10 cellular contexts compared by ENCODE assay signal in genomic region chr12:12531194-12531593, GRCh38. TPM values are rescaled to one million over a fixed set of nuclear protein-coding genes. Genes with fewer than 3 reads are reported as not detected.
DNase-seq lines count a peak whose midpoint lies in the region; ATAC-seq and TF ChIP-seq lines count a peak whose summit lies in the region.
"Had no signal": no experiment of that assay in that cellular context is flagged by ENCODE, and none has a peak within 500 bp of the region (broad histone marks: within the 10 kb centered on the region; RNA-seq: fewer than 3 reads in every experiment).

No MANE protein-coding gene starts in this region.

- H2AFZ ChIP-seq in SK-N-SH (ENCODE audit: low read depth) = no peak overlapping the region

- H4K20me1 ChIP-seq in SK-N-SH (ENCODE audit: insufficient read depth) = no peaks in the 10 kb centered on the region; the same call in 1 of the 2 replicates

- H3K27me3 ChIP-seq in CD4-positive, CD25-positive, alpha-beta regulatory T cell (ENCODE audit: control insufficient read depth, insufficient read depth, low read length) = no peaks in the 10 kb centered on the region
- H3K27me3 ChIP-seq in SK-N-SH (ENCODE audit: insufficient read depth) = no peaks in the 10 kb centered on the region
- H3K27me3 ChIP-seq in psoas muscle (ENCODE audit: insufficient read depth in 3 of 3, low read length in 2 of 3) = no peaks in the 10 kb centered on the region
- no peaks in the 10 kb centered on the region for H3K27me3 ChIP-seq in MG63

- peaks cover 55 to 82% (median 69%) of the 10 kb centered on the region in 4 donors for H3K4me1 Mint-ChIP-seq in CD4-positive, CD25-positive, alpha-beta regulatory T cell

- peak overlapping the region in 1 of 3 donors; percentile 38 for H3K27ac Mint-ChIP-seq in CD4-positive, CD25-positive, alpha-beta regulatory T cell
- H3K27ac Mint-ChIP-seq: CD14-positive monocyte had no signal

- peaks cover 63% of the 10 kb centered on the region for H3K4me1 ChIP-seq in CD4-positive, CD25-positive, alpha-beta regulatory T cell (ENCODE audit: control insufficient read depth, insufficient read depth, low read length, poor library complexity, severe bottlenecking)
- H3K4me1 ChIP-seq in SK-N-SH (ENCODE audit: control insufficient read depth in 1 of 2, insufficient read depth in 2 of 2, low read depth in 1 of 2, low read length in 1 of 2) (peaks cover 9 to 31% of the 10 kb centered on the region in 2 experiments; a peak in 3 of 4 replicates), psoas muscle (peaks cover 64% of the 10 kb centered on the region)

- peaks cover 96% of the 10 kb centered on the region for H3K79me2 ChIP-seq in SK-N-SH (ENCODE audit: insufficient read depth)

- no peak for TF ChIP-seq CTCF in SK-N-SH (IDR thresholded peaks at IDR 0.05)
- TF ChIP-seq CTCF in fibroblast of villous mesenchyme (IDR thresholded peaks at IDR 0.05; ENCODE audit: insufficient read depth, low read depth, low read length) = no peak
- no peak for TF ChIP-seq CTCF in psoas muscle (IDR thresholded peaks at IDR 0.05)

- intact Hi-C loops in psoas muscle (cut with DNase I) = no loop called here

- CTCF ChIA-PET in SK-N-SH (lab: Yijun Ruan, JAX) = no interaction called here

- H3K9me3 ChIP-seq in CD4-positive, CD25-positive, alpha-beta regulatory T cell (ENCODE audit: control insufficient read depth in 2 of 2, low read length in 2 of 2) = no peaks in the 10 kb centered on the region
- no peaks in the 10 kb centered on the region for H3K9me3 ChIP-seq in SK-N-SH
- H3K9me3 ChIP-seq in psoas muscle = no peaks in the 10 kb centered on the region
- H3K9me3 ChIP-seq in MG63 = no peaks in the 10 kb centered on the region

- H3K9ac ChIP-seq in SK-N-SH = no peak overlapping the region

- H3K4me3 Mint-ChIP-seq in CD4-positive, CD25-positive, alpha-beta regulatory T cell = no peak overlapping the region
- H3K4me3 Mint-ChIP-seq: CD14-positive monocyte had no signal

- peak overlapping the region; percentile 10; the same call in 1 of the 2 replicates for H3K4me2 ChIP-seq in SK-N-SH

- POLR2A ChIA-PET in SK-N-SH (lab: Yijun Ruan, JAX) = no interaction called here

- DNase-seq in CD4-positive, CD25-positive, alpha-beta regulatory T cell = no peak
- DNase-seq in SK-N-SH (no peak), fibroblast of villous mesenchyme (ENCODE audit: low read depth) (peak; percentile 45), psoas muscle (no peak), MG63 (no peak), dermis blood vessel endothelial cell (no peak)
- DNase-seq: DMS53 had no signal

- peak overlapping the region; percentile 48 for H3K27ac ChIP-seq in CD4-positive, CD25-positive, alpha-beta regulatory T cell (ENCODE audit: insufficient read depth, low read length, poor library complexity, severe bottlenecking)
- H3K27ac ChIP-seq in SK-N-SH (ENCODE audit: low read depth in 2 of 2, low read length in 1 of 2) (peak overlapping the region in 1 of 2 experiments; percentile 77; a peak in 2 of 4 replicates), psoas muscle (peak overlapping the region; percentile 33)

- TF ChIP-seq RAD21 in SK-N-SH (IDR thresholded peaks at IDR 0.05; ENCODE audit: low read length) = no peak

- H3K36me3 Mint-ChIP-seq in CD4-positive, CD25-positive, alpha-beta regulatory T cell = peaks cover 22% of the 10 kb centered on the region
- H3K36me3 Mint-ChIP-seq: CD14-positive monocyte had no signal

- ATAC-seq in CD4-positive, CD25-positive, alpha-beta regulatory T cell (ENCODE audit: low read depth in 2 of 2) = no peak
- ATAC-seq in psoas muscle (no peak), GM18907 (IDR thresholded peaks at IDR 0.05; ENCODE audit: unreplicated experiment) (no peak)
- ATAC-seq: HCT116 had no signal

- peaks cover 0 to 5% (median 0%) of the 10 kb centered on the region in 7 donors for H3K9me3 Mint-ChIP-seq in CD4-positive, CD25-positive, alpha-beta regulatory T cell

- no peak for TF ChIP-seq EP300 in SK-N-SH (IDR thresholded peaks at IDR 0.05; ENCODE audit: borderline replicate concordance in 1 of 2, low read depth in 1 of 2, low read length in 1 of 2)

- H3K27me3 Mint-ChIP-seq in CD4-positive, CD25-positive, alpha-beta regulatory T cell = no peaks in the 10 kb centered on the region

- peaks cover 14% of the 10 kb centered on the region for H3F3A ChIP-seq in SK-N-SH (replicated peaks; ENCODE audit: insufficient read depth)

- 60% methylated on average over 2 of the region's 2 CpGs for WGBS in SK-N-SH (ENCODE audit: low lambda C conversion rate)
- WGBS in psoas muscle, 3 donors = 84 to 93% (median 88%) methylated on average over 2 of the region's 2 CpGs

- no peak overlapping the region for H3K4me3 ChIP-seq in CD4-positive, CD25-positive, alpha-beta regulatory T cell (ENCODE audit: low read depth, low read length)
- H3K4me3 ChIP-seq in SK-N-SH (ENCODE audit: low read depth in 2 of 2, low read length in 1 of 2) (no peak overlapping the region), fibroblast of villous mesenchyme (ENCODE audit: low read depth, low read length) (no peak overlapping the region), psoas muscle (no peak overlapping the region), MG63 (no peak overlapping the region)

- H3K36me3 ChIP-seq in CD4-positive, CD25-positive, alpha-beta regulatory T cell (ENCODE audit: control insufficient read depth, insufficient read depth, low read length) = peaks cover 7% of the 10 kb centered on the region
- peaks cover 0 to 8% of the 10 kb centered on the region in 2 experiments for H3K36me3 ChIP-seq in SK-N-SH (replicated peaks in 1 of 2; ENCODE audit: control insufficient read depth in 1 of 2, insufficient read depth in 2 of 2, low read length in 1 of 2)
- H3K36me3 ChIP-seq in psoas muscle (ENCODE audit: insufficient read depth in 1 of 2, low read depth in 1 of 2) = no peaks in the 10 kb centered on the region
- peaks cover 6% of the 10 kb centered on the region; the same call in 1 of the 2 replicates for H3K36me3 ChIP-seq in MG63

- H3K9me2 ChIP-seq in SK-N-SH = no peaks in the 10 kb centered on the region

TF ChIP-seq in SK-N-SH, 30 proteins besides CTCF, POLR2A, EP300 and RAD21 (continues in another document):
- TF ChIP-seq RXRA (IDR thresholded peaks at IDR 0.05; ENCODE audit: borderline replicate concordance, low read depth) (no peak), EZH2phosphoT487 (IDR thresholded peaks at IDR 0.05; ENCODE audit: borderline replicate concordance, low read depth) (no peak), ELF1 (IDR thresholded peaks at IDR 0.05) (no peak), MEF2A (IDR thresholded peaks at IDR 0.05; ENCODE audit: borderline replicate concordance, low read depth) (no peak), PBX3 (IDR thresholded peaks at IDR 0.05) (peak; percentile 58), TAF1 (IDR thresholded peaks at IDR 0.05; ENCODE audit: borderline replicate concordance, low read depth, low read length) (no peak), USF2 (IDR thresholded peaks at IDR 0.05; ENCODE audit: borderline replicate concordance, low read depth, low read length) (no peak), MXI1 (IDR thresholded peaks at IDR 0.05; ENCODE audit: low read depth, low read length) (no peak), YY1 (IDR thresholded peaks at IDR 0.05; ENCODE audit: low read depth) (no peak), JUND (IDR thresholded peaks at IDR 0.05) (peak; percentile 51; the same call in 1 of the 2 replicates), ZBTB33 (IDR thresholded peaks at IDR 0.05; ENCODE audit: borderline replicate concordance, low read depth) (no peak), NFIC (IDR thresholded peaks at IDR 0.05; ENCODE audit: borderline replicate concordance) (no peak), TCF12 (IDR thresholded peaks at IDR 0.05) (peak; percentile 5; the same call in 1 of the 2 replicates)

RNA-seq across cellular contexts. Expression of gene DUSP16, which starts 31.5 kb away (rescaled TPM):
- total RNA-seq in CD4-positive, CD25-positive, alpha-beta regulatory T cell = 108 TPM
- 10 to 100 TPM; 29.4 to 40.7 (median 30.2) TPM for polyA plus RNA-seq in CD4-positive, CD25-positive, alpha-beta regulatory T cell
- polyA plus RNA-seq in SK-N-SH (2012; rRNA removed) (7.1 and 8.5 TPM in 2 replicates), psoas muscle (1 to 10 TPM; 3.3 to 8.4 (median 4.5) TPM)
- 8.6 and 9.8 TPM in 2 replicates for polyA plus RNA-seq in SK-N-SH (2012; cell fraction: cytosol; rRNA removed)
- polyA plus RNA-seq in SK-N-SH (2012; cell fraction: nucleus; rRNA removed) = 5.0 and 7.1 TPM in 2 replicates
- total RNA-seq in fibroblast of villous mesenchyme (8.1 and 12.1 TPM in 2 replicates), psoas muscle (10 to 100 TPM; 14.2 to 23.8 (median 19.7) TPM), dermis blood vessel endothelial cell (9.2 and 13.1 TPM in 2 replicates)
- total RNA-seq in MG63 (2014; rRNA removed; shearing (Covaris generic); ENCODE audit: low replicate concordance) = 8.3 and 11.5 TPM in 2 replicates
